In genomic region chr10:30413996-30414576, GRCh38 we compare ENCODE assay signal across 8 cellular contexts. TPM values are rescaled to one million over a fixed set of nuclear protein-coding genes. Genes with fewer than 3 reads are reported as not detected.
DNase-seq lines count a peak whose midpoint lies in the region; ATAC-seq, FAIRE-seq and TF ChIP-seq lines count a peak whose summit lies in the region.

No MANE protein-coding gene starts in this region.

- no peak overlapping the region for H3K56ac ChIP-seq in H1 (replicated peaks; ENCODE audit: insufficient read length, low read depth, low read length)

- no peaks in the 10 kb centered on the region for H4K20me1 ChIP-seq in PC-9 (ENCODE audit: insufficient read depth)
- H4K20me1 ChIP-seq in H1 (replicated peaks in 1 of 2; ENCODE audit: control insufficient read depth in 1 of 2, insufficient read depth in 2 of 2, low read length in 2 of 2): no peaks in the 10 kb centered on the region

- H2AFZ ChIP-seq in PC-9: no peak overlapping the region
- H2AFZ ChIP-seq in H1 (ENCODE audit: low read length): no peak overlapping the region

- H3K79me2 ChIP-seq in PC-9 (ENCODE audit: low read depth): no peaks in the 10 kb centered on the region
- H3K79me2 ChIP-seq in H1 (ENCODE audit: control insufficient read depth in 1 of 2, insufficient read depth in 2 of 2, low read length in 2 of 2): no peaks in the 10 kb centered on the region

- H3K4me3 ChIP-seq in HFF-Myc (replicated peaks; ENCODE audit: low read depth, low read length): no peak overlapping the region
- no peak overlapping the region for H3K4me3 ChIP-seq in PC-9
- no peak overlapping the region for H3K4me3 ChIP-seq in H1 (ENCODE audit: extremely low read depth in 1 of 4, insufficient read depth in 2 of 4, low read depth in 3 of 4, low read length in 4 of 4)
- H3K4me3 ChIP-seq in mucosa of descending colon: no peak overlapping the region
- no peak overlapping the region for H3K4me3 ChIP-seq in effector memory CD4-positive, alpha-beta T cell (ENCODE audit: insufficient read depth, low read depth, low read length, poor library complexity, severe bottlenecking)

- no peak overlapping the region for H2BK15ac ChIP-seq in H1 (ENCODE audit: low read length)

- H3K79me1 ChIP-seq in H1 (ENCODE audit: low read depth, low read length): no peaks in the 10 kb centered on the region

- no TSS peak for BruUV-seq in PC-9 (replicated peaks; lab: Mats Ljungman, UMichigan)

- no peak overlapping the region for H2AK5ac ChIP-seq in H1 (ENCODE audit: low read depth, low read length)

- peaks cover 13% of the 10 kb centered on the region for H3K4me1 ChIP-seq in PC-9 (replicated peaks; ENCODE audit: insufficient read depth)
- H3K4me1 ChIP-seq in H1 (replicated peaks in 1 of 4; ENCODE audit: control insufficient read depth in 3 of 4, insufficient read depth in 4 of 4, low read length in 3 of 4): no peaks in the 10 kb centered on the region
- peaks cover 7% of the 10 kb centered on the region for H3K4me1 ChIP-seq in mucosa of descending colon (ENCODE audit: low read depth)
- peaks cover 3% of the 10 kb centered on the region for H3K4me1 ChIP-seq in effector memory CD4-positive, alpha-beta T cell (ENCODE audit: control insufficient read depth, insufficient read depth, low read length, poor library complexity, severe bottlenecking)

- no peak overlapping the region for H3K23ac ChIP-seq in H1 (ENCODE audit: insufficient read length)

- H3K27ac ChIP-seq in PC-9 (no peak overlapping the region), H1 (ENCODE audit: low read depth, low read length) (no peak overlapping the region)
- no peak overlapping the region for H3K27ac ChIP-seq in effector memory CD4-positive, alpha-beta T cell (ENCODE audit: insufficient read depth, low read length, poor library complexity, severe bottlenecking)

- TF ChIP-seq CTCF in HFF-Myc (IDR thresholded peaks at IDR 0.05; ENCODE audit: low read depth, low read length, missing control alignments) (peak; percentile 69), PC-9 (conservative IDR thresholded peaks at IDR 0.05) (peak; percentile 74), H1 (IDR thresholded peaks at IDR 0.05; ENCODE audit: control extremely low read depth in 1 of 3, insufficient read depth in 1 of 3, low read depth in 1 of 3, low read length in 3 of 3) (peak in 2 of 3 experiments; percentile 59 to 79; a peak in 2 of 4 replicates), mucosa of descending colon (IDR thresholded peaks at IDR 0.05) (peak; percentile 62)

- no peaks in the 10 kb centered on the region for H3K36me3 ChIP-seq in PC-9 (ENCODE audit: low read depth)
- H3K36me3 ChIP-seq in H1 (ENCODE audit: control insufficient read depth in 2 of 4, insufficient read depth in 4 of 4, low read length in 3 of 4): no peaks in the 10 kb centered on the region
- H3K36me3 ChIP-seq in mucosa of descending colon (ENCODE audit: low read depth): no peaks in the 10 kb centered on the region
- H3K36me3 ChIP-seq in effector memory CD4-positive, alpha-beta T cell (ENCODE audit: control insufficient read depth, insufficient read depth, low read length): no peaks in the 10 kb centered on the region

- TF ChIP-seq RAD21 in H1 (IDR thresholded peaks at IDR 0.05 in 1 of 2, conservative IDR thresholded peaks at IDR 0.05 in 1 of 2; ENCODE audit: low read depth in 2 of 2, low read length in 2 of 2): peak; percentile 74 to 76

- peak; percentile 58 for FAIRE-seq in H1 (lab: Jason Lieb, UNC)

- H2BK12ac ChIP-seq in H1 (ENCODE audit: low read depth, low read length): no peak overlapping the region

- no peak overlapping the region for H4K8ac ChIP-seq in H1 (ENCODE audit: extremely low read depth, insufficient read depth, low read length)

- intact Hi-C loops in PC-9 (cut with micrococcal nuclease; ENCODE audit: unreplicated experiment): loop anchor here (1.0 kb wide), 3 partner anchors 20 to 176 kb away; partner anchors contain the start of gene MAP3K8
- intact Hi-C loops in mucosa of descending colon (cut with DNase I, micrococcal nuclease): loop anchor here (2.0 to 5.0 kb wide), 2 partner anchors 118 to 121 kb away; no protein-coding TSS in a partner anchor

- no peak overlapping the region for H3K9ac ChIP-seq in H1 (replicated peaks in 1 of 4; ENCODE audit: extremely low read depth in 1 of 4, low read depth in 3 of 4, low read length in 3 of 4)

- POLR2A ChIA-PET in PC-9 (lab: Charles Lee; ENCODE audit: unreplicated experiment) (interaction anchor here (0.6 kb wide), 2 partner anchors 17 to 22 kb away, joined by 3 to 6 read pairs; no protein-coding TSS in a partner anchor), H1 (lab: Charles Lee; ENCODE audit: partially characterized antibody) (no interaction called here)

- ATAC-seq in mucosa of descending colon: peak; percentile 89

- DNase-seq in NCI-H2196 (lab: John Stamatoyannopoulos, UW; ENCODE audit: unreplicated experiment) (peak; percentile 25), NCI-H2196 treated with DMSO at 0.1 percent for 48 hours (lab: John Stamatoyannopoulos, UW; ENCODE audit: unreplicated experiment) (no peak), HFF-Myc (ENCODE audit: extremely low read depth, low read depth) (no peak), PC-9 (peak; percentile 25 to 63), H1 (ENCODE audit: low read depth in 1 of 2, low spot score in 2 of 2) (no peak), mucosa of descending colon (peak in 1 of 3 donors; percentile 69), HuH-7.5 (ENCODE audit: low spot score) (no peak)
- DNase-seq in effector memory CD4-positive, alpha-beta T cell: no peak

- CTCF ChIA-PET in PC-9 (lab: Charles Lee): interaction anchor here (0.6 to 1.0 kb wide), 7 partner anchors 9 to 419 kb away, joined by 3 to 8 read pairs (median 4); no protein-coding TSS in a partner anchor
- CTCF ChIA-PET in H1 (lab: Charles Lee; ENCODE audit: partially characterized antibody): interaction anchor here (0.6 to 2.5 kb wide), 25 partner anchors 9 to 234 kb away, joined by 3 to 14 read pairs (median 4); no protein-coding TSS in a partner anchor

- no peak overlapping the region for H2BK20ac ChIP-seq in H1 (ENCODE audit: low read length)

- H3K4ac ChIP-seq in H1 (replicated peaks; ENCODE audit: insufficient read length, low read depth, low read length): no peak overlapping the region

- no peak overlapping the region for H2BK120ac ChIP-seq in H1 (replicated peaks; ENCODE audit: low read depth, low read length)

- H3K9me2 ChIP-seq in PC-9 (ENCODE audit: insufficient read depth): no peaks in the 10 kb centered on the region

- H3K18ac ChIP-seq in H1 (ENCODE audit: extremely low read depth, low read length): no peak overlapping the region

- H3K27me3 ChIP-seq in PC-9 (ENCODE audit: insufficient read depth, low read depth) (no peaks in the 10 kb centered on the region), H1 (replicated peaks in 1 of 4; ENCODE audit: control insufficient read depth in 3 of 4, extremely low read depth in 1 of 4, insufficient read depth in 3 of 4, low read length in 3 of 4) (no peaks in the 10 kb centered on the region)
- no peaks in the 10 kb centered on the region for H3K27me3 ChIP-seq in effector memory CD4-positive, alpha-beta T cell (replicated peaks; ENCODE audit: control insufficient read depth, insufficient read depth, low read length, poor library complexity, severe bottlenecking)

- no peak overlapping the region for H3K4me2 ChIP-seq in PC-9
- H3K4me2 ChIP-seq in H1 (ENCODE audit: insufficient read depth in 1 of 2, low read depth in 2 of 2, low read length in 2 of 2): no peak overlapping the region

- H4K5ac ChIP-seq in H1 (ENCODE audit: insufficient read length, low read depth, low read length): no peak overlapping the region

- no peaks in the 10 kb centered on the region for H3F3A ChIP-seq in PC-9 (ENCODE audit: insufficient read depth, low read depth)

- TF ChIP-seq EP300 in H1 (IDR thresholded peaks at IDR 0.05; ENCODE audit: borderline replicate concordance in 1 of 2, low read depth in 2 of 2, low read length in 2 of 2): no peak

- no peak for TF ChIP-seq POLR2A in H1 (IDR thresholded peaks at IDR 0.05; ENCODE audit: control extremely low read depth in 1 of 2, low read depth in 2 of 2, low read length in 2 of 2)

- no peaks in the 10 kb centered on the region for H3K23me2 ChIP-seq in H1 (ENCODE audit: low read depth, low read length)

- H3K9me3 ChIP-seq in PC-9 (ENCODE audit: insufficient read depth, low read depth) (no peaks in the 10 kb centered on the region), H1 (ENCODE audit: insufficient read depth in 2 of 2, low read depth in 1 of 2, low read length in 1 of 2) (no peaks in the 10 kb centered on the region), mucosa of descending colon (no peaks in the 10 kb centered on the region)
- H3K9me3 ChIP-seq in effector memory CD4-positive, alpha-beta T cell (ENCODE audit: control insufficient read depth, low read length): no peaks in the 10 kb centered on the region

- H4K91ac ChIP-seq in H1 (replicated peaks; ENCODE audit: insufficient read length, low read length): no peak overlapping the region

- WGBS in H1 (ENCODE audit: extremely low coverage in 1 of 2, insufficient coverage in 1 of 2, insufficient read length in 1 of 2, insufficient replicate concordance in 2 of 2, low coverage in 1 of 2, low lambda C conversion rate in 2 of 2, missing lambda C conversion rate in 1 of 2), 2 experiments: 36% methylated on average over 2 of the region's 3 CpGs; no CpG with 5 or more reads in 1 of the 2 experiments

- no peak overlapping the region for H2BK5ac ChIP-seq in H1 (ENCODE audit: low read depth, low read length)

- no peak overlapping the region for H3K14ac ChIP-seq in H1 (ENCODE audit: insufficient read length)

TF ChIP-seq in H1, 55 proteins besides CTCF, POLR2A, EP300 and RAD21:
- TF ChIP-seq TAF7 (optimal IDR thresholded peaks at IDR 0.05; ENCODE audit: borderline replicate concordance, low read depth, low read length): no peak
- peak; percentile 94 for TF ChIP-seq CEBPB (IDR thresholded peaks at IDR 0.05; ENCODE audit: low read depth, low read length)
- no peak for TF ChIP-seq RXRA (IDR thresholded peaks at IDR 0.05; ENCODE audit: insufficient read depth, low read depth, low read length)
- no peak for TF ChIP-seq EGR1 (IDR thresholded peaks at IDR 0.05; ENCODE audit: borderline replicate concordance, low read depth, low read length)
- TF ChIP-seq MAX (IDR thresholded peaks at IDR 0.05): peak; percentile 80

RNA-seq across cellular contexts. Expression of gene MAP3K8, which starts 19.9 kb away (rescaled TPM):
- total RNA-seq in PC-9 (2021): 14.3 and 16.4 TPM in 2 replicates
- 5.4 and 5.6 TPM in 2 replicates for total RNA-seq in H1 (2021; fragmentation: NEBNext Ultra II Directional; extraction: Animal tissue kit (Norgen Biotek cat#: 25700))
- 2.7 and 6.0 TPM in 2 replicates for polyA plus RNA-seq in H1 (2011; rRNA removed)
- polyA plus RNA-seq in H1 (2011; cell fraction: cytosol; rRNA removed): 5.5 TPM
- polyA plus RNA-seq in H1 (2011; cell fraction: nucleus; rRNA removed): 4.3 TPM
- polyA plus RNA-seq in H1 (2012, experiment 1 of 2): 5.3 to 9.0 TPM (median 5.5 TPM) in 4 replicates
- 2.3 TPM for polyA plus RNA-seq in H1 (2012, experiment 2 of 2)
- polyA plus RNA-seq in H1 (2013, experiment 1 of 2): 3.6 TPM
- polyA plus RNA-seq in H1 (2013, experiment 2 of 2): 3.7 TPM
- 4.2 and 6.7 TPM in 2 replicates for polyA minus RNA-seq in H1 (2011; rRNA and poly(A)+ RNA removed)
- 1.7 TPM for polyA minus RNA-seq in H1 (2011; cell fraction: cytosol; rRNA and poly(A)+ RNA removed)
- 5.6 TPM for polyA minus RNA-seq in H1 (2011; cell fraction: nucleus; rRNA and poly(A)+ RNA removed)
- 10 to 100 TPM; 12.3 to 20.3 (median 18.1) TPM for total RNA-seq in mucosa of descending colon

Comparison
In these comparisons a context has a peak if more than half of its experiments do, and no peak if none do; other contexts are left out.
1. DNase-seq: peak in NCI-H2196 (single experiment) and PC-9 (2 of 2); none in NCI-H2196 treated with DMSO at 0.1 percent for 48 hours (single experiment), HFF-Myc (single experiment), H1 (0 of 2), HuH-7.5 (single experiment) and effector memory CD4-positive, alpha-beta T cell (0 of 3).
2. Peak in every context shown above with its lines, with median percentiles within 50 percentile points of each other: CTCF ChIP-seq.